ENCODE assay signal across 31 cellular contexts in genomic region chr1:150832597-150832996, GRCh38. TPM values are rescaled to one million over a fixed set of nuclear protein-coding genes. Genes with fewer than 3 reads are reported as not detected.
"Had no signal": no experiment of that assay in that cellular context is flagged by ENCODE, and none has a peak within 500 bp of the region (broad histone marks: within the 10 kb centered on the region; RNA-seq: fewer than 3 reads in every experiment).

No MANE protein-coding gene starts in this region.

- DNase-seq: stimulated activated CD4-positive, alpha-beta T cell treated with anti-CD3 and anti-CD28 coated beads, Interleukin-2, amount 100 ng/mL, for 48 hours; stimulated activated CD4-positive, alpha-beta T cell treated with anti-CD3 and anti-CD28 coated beads, Interleukin-4, amount 100 ng/mL, for 1 hour; stimulated activated CD4-positive, alpha-beta T cell treated with anti-CD3 and anti-CD28 coated beads, Interleukin-4, amount 100 ng/mL, for 24 hours; stimulated activated CD4-positive, alpha-beta T cell treated with anti-CD3 and anti-CD28 coated beads, Interleukin-4, amount 100 ng/mL, for 4 hours; stimulated activated CD8-positive, alpha-beta memory T cell treated with anti-CD3 and anti-CD28 coated beads, Interleukin-4, amount 100 ng/mL, for 48 hours; stimulated activated naive B cell treated with anti-CD40 and anti-IgM and Interleukin-4, amounts not matched to agents 10 μg/mL and 1 μg/mL and 100 μg/mL, for 72 hours; stimulated activated naive CD4-positive, alpha-beta T cell; stimulated activated naive CD4-positive, alpha-beta T cell treated with Interleukin-2 at 50 U/mL for 16 hours; stimulated activated naive CD8-positive, alpha-beta T cell treated with anti-CD3 and anti-CD28 coated beads, Interleukin-15, amount 100 ng/mL, for 72 hours; stimulated activated naive CD8-positive, alpha-beta T cell treated with anti-CD3 and anti-CD28 coated beads, Interleukin-15, Interleukin-2, amounts not matched to agents 100 U/mL and 50 U/mL, for 24 hours; stomach; substantia nigra; testis; thyroid gland; tibial artery; transverse colon; trophoblast cell; upper lobe of left lung; upper lobe of right lung; uterus had no signal

- H3K27me3 ChIP-seq: stomach, suprapubic skin, testis, thyroid gland, tibial artery, tibial nerve, transverse colon, upper lobe of left lung, upper lobe of right lung, uterus, vagina had no signal

- ATAC-seq: stimulated activated effector memory CD8-positive, alpha-beta T cell treated with anti-CD3 and anti-CD28 coated beads, Interleukin-12 subunit alpha, Interleukin-12 subunit beta, amount 100 ng/mL, for 72 hours; stimulated activated memory B cell treated with anti-CD40 and anti-IgM and Interleukin-4, amounts not matched to agents 10 μg/mL and 1 μg/mL and 100 μg/mL, for 72 hours; stimulated activated naive B cell treated with anti-CD40 and anti-IgM and Interleukin-4, amounts not matched to agents 10 μg/mL and 1 μg/mL and 100 μg/mL, for 72 hours; stimulated activated naive CD8-positive, alpha-beta T cell treated with anti-CD3 and anti-CD28 coated beads, Interleukin-15, amount 100 ng/mL, for 72 hours; stimulated activated naive CD8-positive, alpha-beta T cell treated with anti-CD3 and anti-CD28 coated beads, Interleukin-15, Interleukin-2, amounts not matched to agents 100 U/mL and 50 U/mL, for 24 hours; upper lobe of right lung had no signal

- H3K27ac ChIP-seq: stomach, suprapubic skin, testis, thoracic aorta, thyroid gland, tibial artery, tibial nerve, transverse colon, upper lobe of left lung, upper lobe of right lung, uterus, vagina had no signal

- H3K4me1 ChIP-seq: suprapubic skin, thyroid gland, tibial artery, upper lobe of left lung, uterus, vagina had no signal

- FAIRE-seq: urothelium cell line had no signal

- H3K36me3 ChIP-seq: uterus had no signal

- H3K9me3 ChIP-seq: stomach, suprapubic skin, testis, thoracic aorta, thyroid gland, tibial artery, tibial nerve, transverse colon, upper lobe of left lung, upper lobe of right lung, uterus, vagina had no signal

- H3K4me3 ChIP-seq: stomach, suprapubic skin, testis, thoracic aorta, thyroid gland, tibial artery, tibial nerve, transverse colon, upper lobe of left lung, upper lobe of right lung, uterus, vagina had no signal

RNA-seq across cellular contexts. Expression of gene CTXND2, which starts 54.3 kb away (rescaled TPM):
- total RNA-seq: stomach, subcutaneous adipose tissue, suprapubic skin, temporal lobe, thoracic aorta, thyroid gland, tibial nerve, transverse colon, upper lobe of left lung, upper lobe of right lung, ureter, urinary bladder, uterus, vagina had no signal
- polyA plus RNA-seq: stomach, urinary bladder had no signal
